In the genomic region with DNA sequence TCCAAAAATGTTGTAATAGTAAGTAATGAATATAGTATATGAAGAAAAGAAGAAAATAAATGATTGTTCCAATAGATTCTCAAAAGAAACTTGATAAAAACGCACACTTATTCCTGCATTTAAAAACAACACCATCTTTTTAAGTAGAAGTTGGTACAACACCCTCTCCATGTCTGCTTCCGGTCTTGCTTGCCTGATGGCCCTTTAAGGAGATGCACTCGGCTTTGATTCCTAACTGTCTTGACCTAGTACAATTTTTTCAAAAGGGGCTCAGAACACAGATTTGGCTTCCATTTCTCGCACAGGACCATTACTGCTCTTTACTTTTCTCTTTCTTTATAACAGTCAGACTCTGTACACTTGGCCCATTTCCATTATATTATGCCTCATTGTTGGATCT, we compare ENCODE assay signal across 15 cellular contexts. TPM values are rescaled to one million over a fixed set of nuclear protein-coding genes. Genes with fewer than 3 reads are reported as not detected.
DNase-seq lines count a peak whose midpoint lies in the region; ATAC-seq and TF ChIP-seq lines count a peak whose summit lies in the region.
"Had no signal": no experiment of that assay in that cellular context is flagged by ENCODE, and none has a peak within 500 bp of the region (broad histone marks: within the 10 kb centered on the region; RNA-seq: fewer than 3 reads in every experiment).

No MANE protein-coding gene starts in this region.

- POLR2A ChIA-PET in PC-3 (lab: Charles Lee; ENCODE audit: unreplicated experiment): no interaction called here

- in situ Hi-C loops in GM23248 (cut with MboI): no loop called here

- no peaks in the 10 kb centered on the region for H3F3A ChIP-seq in GM23248 (ENCODE audit: insufficient read depth)
- H3F3A ChIP-seq in PC-3 (ENCODE audit: low read length, unreplicated experiment): no peaks in the 10 kb centered on the region

- H3K4me1 ChIP-seq in GM23248 (ENCODE audit: insufficient read depth): peaks cover 4% of the 10 kb centered on the region; the same call in 1 of the 2 replicates
- peaks cover 0 to 8% of the 10 kb centered on the region in 2 donors for H3K4me1 ChIP-seq in uterus
- no peaks in the 10 kb centered on the region for H3K4me1 ChIP-seq in PC-3 (ENCODE audit: insufficient read depth, low read length)

- H2AFZ ChIP-seq in GM23248 (peak overlapping the region; percentile 52), PC-3 (ENCODE audit: low read length) (no peak overlapping the region)

- DNase-seq in GM03348 (ENCODE audit: low spot score): peak; percentile 11
- peak; percentile 10 for DNase-seq in GM23248
- peak; percentile 14 for DNase-seq in fibroblast of the aortic adventitia (ENCODE audit: low read depth)
- DNase-seq in uterus: no peak
- no peak for DNase-seq in PC-3
- DNase-seq in AG20443 (ENCODE audit: low spot score): no peak
- DNase-seq: ACHN; AML-193; Caco-2; CD4-positive, alpha-beta T cell; H9; IMR-90 had no signal

- no peaks in the 10 kb centered on the region for H4K20me1 ChIP-seq in GM23248 (ENCODE audit: insufficient read depth)
- H4K20me1 ChIP-seq in PC-3 (ENCODE audit: low read length): no peaks in the 10 kb centered on the region

- H3K4me2 ChIP-seq in GM23248 (ENCODE audit: unreplicated experiment) (no peak overlapping the region), PC-3 (ENCODE audit: low read length) (no peak overlapping the region)

- H3K27ac ChIP-seq in GM23248 (no peak overlapping the region), uterus (peak overlapping the region; percentile 49 to 73), PC-3 (ENCODE audit: low read length) (no peak overlapping the region)
- H3K27ac ChIP-seq: C4-2B had no signal

- intact Hi-C loops in uterus (cut with DNase I; ENCODE audit: low total_unique reads): no loop called here
- intact Hi-C loops in PC-3 (cut with micrococcal nuclease): no loop called here

- CTCF ChIA-PET in PC-3 (lab: Charles Lee): no interaction called here

- BruUV-seq in PC-3 (replicated peaks; lab: Mats Ljungman, UMichigan): no TSS peak

- H3K9me2 ChIP-seq in GM23248 (ENCODE audit: insufficient read depth) (no peaks in the 10 kb centered on the region), PC-3 (replicated peaks; ENCODE audit: low read length) (no peaks in the 10 kb centered on the region)

- TF ChIP-seq CTCF in fibroblast of the aortic adventitia (IDR thresholded peaks at IDR 0.05; ENCODE audit: insufficient read depth, low read length): no peak
- TF ChIP-seq CTCF in uterus (IDR thresholded peaks at IDR 0.05): no peak
- no peak for TF ChIP-seq CTCF in PC-3 (conservative IDR thresholded peaks at IDR 0.05; ENCODE audit: low read depth, low read length)

- H3K4me3 ChIP-seq in GM23248 (no peak overlapping the region), fibroblast of the aortic adventitia (ENCODE audit: low read depth, low read length) (no peak overlapping the region), uterus (no peak overlapping the region), PC-3 (ENCODE audit: low read length) (no peak overlapping the region)

- H3K9me3 ChIP-seq in GM23248 (ENCODE audit: low read depth) (no peaks in the 10 kb centered on the region), uterus (no peaks in the 10 kb centered on the region), PC-3 (ENCODE audit: low read length) (no peaks in the 10 kb centered on the region)
- H3K9me3 ChIP-seq: Caco-2 had no signal

- WGBS in GM23248 (ENCODE audit: low coverage in 1 of 2, low lambda C conversion rate in 2 of 2, missing lambda C conversion rate in 2 of 2), 2 experiments: 14 to 20% methylated on average over 4 of the region's 4 CpGs

- no peak for ATAC-seq in PC-3

- no peak overlapping the region for H3K9ac ChIP-seq in GM23248
- no peak overlapping the region for H3K9ac ChIP-seq in PC-3 (ENCODE audit: low read length)

- no peaks in the 10 kb centered on the region for H3K36me3 ChIP-seq in GM23248 (ENCODE audit: low read depth)
- H3K36me3 ChIP-seq in uterus: no peaks in the 10 kb centered on the region
- no peaks in the 10 kb centered on the region for H3K36me3 ChIP-seq in PC-3 (ENCODE audit: low read depth, low read length)

- H3K79me2 ChIP-seq in GM23248 (ENCODE audit: insufficient read depth): no peaks in the 10 kb centered on the region
- H3K79me2 ChIP-seq in PC-3 (ENCODE audit: low read length): no peaks in the 10 kb centered on the region

- H3K27me3 ChIP-seq in GM23248 (replicated peaks; ENCODE audit: insufficient read depth) (no peaks in the 10 kb centered on the region), uterus (no peaks in the 10 kb centered on the region), PC-3 (ENCODE audit: low read length) (no peaks in the 10 kb centered on the region)

- TF ChIP-seq POLR2A in uterus (IDR thresholded peaks at IDR 0.05): no peak

RNA-seq across cellular contexts. Expression of gene CLCA1, which starts 9.0 kb away (rescaled TPM):
- not detected in 2 replicates for total RNA-seq in GM23248 (2014; rRNA removed; shearing (Covaris generic))
- polyA plus RNA-seq in GM23248 (2016; fragmentation: Nextera tagmentation; extraction: Ambion mirVana): not detected in 2 replicates
- not detected in 2 replicates for total RNA-seq in fibroblast of the aortic adventitia (ENCODE audit: low replicate concordance)
- total RNA-seq in uterus: under 1 TPM in 2 of 4 donors, not detected in 2; 0.21 to 0.29 TPM
- total RNA-seq in PC-3 (2014; rRNA removed): not detected in 2 replicates
- total RNA-seq: Caco-2; CD4-positive, alpha-beta T cell; H1; H9; IMR-90 had no signal
- polyA plus RNA-seq: BJ, H1, IMR-90 had no signal

RNA-seq across cellular contexts. Expression of gene CLCA2, which starts 53.8 kb away (rescaled TPM):
- total RNA-seq in GM23248 (2014; rRNA removed; shearing (Covaris generic)): 0.22 and 0.51 TPM in 2 replicates
- polyA plus RNA-seq in GM23248 (2016; fragmentation: Nextera tagmentation; extraction: Ambion mirVana): 0.14 and 0.19 TPM in 2 replicates
- 8.8 and 43.2 TPM in 2 replicates for total RNA-seq in fibroblast of the aortic adventitia (ENCODE audit: low replicate concordance)
- total RNA-seq in uterus: not detected
- 0.17 and 0.22 TPM in 2 replicates for total RNA-seq in PC-3 (2014; rRNA removed)
- total RNA-seq: CD4-positive, alpha-beta T cell; H1; H9 had no signal
- polyA plus RNA-seq: H1 had no signal

Comparison
In these comparisons a context has a peak if more than half of its experiments do, and no peak if none do; other contexts are left out.
1. DNase-seq: peak in GM03348 (single experiment), GM23248 (single experiment) and fibroblast of the aortic adventitia (single experiment); none in uterus (0 of 2), PC-3 (single experiment) and AG20443 (single experiment).
2. H3K27ac ChIP-seq: peak in uterus (2 of 2); none in GM23248 (single experiment) and PC-3 (single experiment).